8 cellular contexts compared by ENCODE assay signal in the genomic region with DNA sequence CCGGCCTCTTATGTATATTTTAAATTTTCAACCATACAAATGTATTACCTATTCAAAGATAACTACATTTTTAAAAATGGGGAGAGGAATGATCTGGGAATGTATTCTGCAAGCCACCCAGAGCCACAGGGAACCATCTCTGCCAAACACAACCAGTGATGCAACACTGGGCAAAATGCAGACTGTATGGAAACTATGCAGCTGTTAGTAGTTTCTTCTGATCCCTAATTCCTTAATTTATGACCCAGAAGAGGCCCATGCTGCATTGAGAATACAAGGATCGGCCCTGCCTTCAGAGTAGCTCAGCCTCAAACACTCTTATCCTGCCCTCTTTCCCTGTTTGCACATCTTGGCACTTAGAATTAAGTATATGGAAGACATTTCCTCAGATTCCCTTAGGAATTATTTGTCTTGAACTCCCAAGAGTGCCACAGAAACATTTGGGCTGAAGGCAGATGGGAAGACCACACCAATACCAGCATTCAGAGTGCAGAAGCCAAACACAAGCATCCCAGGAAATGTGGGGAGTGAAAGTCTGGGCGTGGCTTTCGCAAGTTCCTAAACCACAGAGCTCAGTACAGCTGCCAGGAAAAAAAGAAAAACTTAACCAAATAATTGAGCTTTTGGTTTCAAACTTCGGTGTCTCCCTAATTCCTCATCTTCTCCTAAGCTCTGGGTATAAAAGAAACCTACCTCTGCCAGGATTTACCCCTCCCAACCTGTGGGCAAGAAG. TPM values are rescaled to one million over a fixed set of nuclear protein-coding genes. Genes with fewer than 3 reads are reported as not detected.
DNase-seq lines count a peak whose midpoint lies in the region; ATAC-seq and TF ChIP-seq lines count a peak whose summit lies in the region.

No MANE protein-coding gene starts in this region.

- no peaks in the 10 kb centered on the region for H3K9me3 ChIP-seq in skeletal muscle tissue (ENCODE audit: control insufficient read depth in 3 of 3, low read length in 3 of 3)

- H3K27me3 ChIP-seq in skeletal muscle tissue (ENCODE audit: control insufficient read depth in 3 of 3, insufficient read depth in 3 of 3, low read length in 3 of 3), result no peaks in the 10 kb centered on the region

- no peak overlapping the region for H3K9ac ChIP-seq in skeletal muscle tissue (ENCODE audit: low read depth in 1 of 3, low read length in 3 of 3)

- TF ChIP-seq CTCF in WI38 (IDR thresholded peaks at IDR 0.05; ENCODE audit: low read depth, low read length), result no peak

- H3K4me1 ChIP-seq in skeletal muscle tissue (ENCODE audit: control insufficient read depth in 3 of 3, insufficient read depth in 3 of 3, low read length in 3 of 3), result peaks cover 3 to 7% (median 5%) of the 10 kb centered on the region in 3 donors

- H3K36me3 ChIP-seq in skeletal muscle tissue (ENCODE audit: control insufficient read depth in 3 of 3, insufficient read depth in 3 of 3, low read length in 3 of 3), result peaks cover 31 to 39% (median 37%) of the 10 kb centered on the region in 3 donors

- no peak for ATAC-seq in GM19023 (IDR thresholded peaks at IDR 0.05; ENCODE audit: unreplicated experiment)
- ATAC-seq in GM21825 (IDR thresholded peaks at IDR 0.05; ENCODE audit: unreplicated experiment), result no peak

- H3K4me3 ChIP-seq in WI38 (ENCODE audit: low read depth, low read length), result peak overlapping the region; percentile 36
- H3K4me3 ChIP-seq in skeletal muscle tissue (ENCODE audit: low read length in 3 of 3), result peak overlapping the region in 1 of 3 donors; percentile 56

- peak overlapping the region; percentile 50 for H3K27ac ChIP-seq in skeletal muscle tissue (ENCODE audit: low read depth, low read length)

- DNase-seq in GM04504 (ENCODE audit: low read depth) (peak; percentile 35), fibroblast of the conjunctiva (ENCODE audit: low read depth) (peak; percentile 77), HUDEP-2 (lab: John Stamatoyannopoulos, UW; ENCODE audit: unreplicated experiment in 76 of 76) (no peak), OCI-M2 (lab: John Stamatoyannopoulos, UW; ENCODE audit: unreplicated experiment) (no peak)

RNA-seq across cellular contexts. Expression of a gene that starts 5.3 kb away (rescaled TPM):
- total RNA-seq in skeletal muscle tissue, result 18.3 TPM

RNA-seq across cellular contexts. Expression of a gene that starts 19.8 kb away (rescaled TPM):
- 54.3 TPM for total RNA-seq in skeletal muscle tissue

RNA-seq across cellular contexts. Expression of a gene that starts 27.5 kb away (rescaled TPM):
- 8.4 TPM for total RNA-seq in skeletal muscle tissue

RNA-seq across cellular contexts. Expression of a gene that starts 41.1 kb away (rescaled TPM):
- total RNA-seq in skeletal muscle tissue, result 11.5 TPM

Comparison
In these comparisons a context has a peak if more than half of its experiments do, and no peak if none do; other contexts are left out.
1. DNase-seq: peak in GM04504 (single experiment) and fibroblast of the conjunctiva (single experiment); none in HUDEP-2 (0 of 76) and OCI-M2 (single experiment).